Comparison of ENCODE assay signal across 1 cellular context in the genomic region with DNA sequence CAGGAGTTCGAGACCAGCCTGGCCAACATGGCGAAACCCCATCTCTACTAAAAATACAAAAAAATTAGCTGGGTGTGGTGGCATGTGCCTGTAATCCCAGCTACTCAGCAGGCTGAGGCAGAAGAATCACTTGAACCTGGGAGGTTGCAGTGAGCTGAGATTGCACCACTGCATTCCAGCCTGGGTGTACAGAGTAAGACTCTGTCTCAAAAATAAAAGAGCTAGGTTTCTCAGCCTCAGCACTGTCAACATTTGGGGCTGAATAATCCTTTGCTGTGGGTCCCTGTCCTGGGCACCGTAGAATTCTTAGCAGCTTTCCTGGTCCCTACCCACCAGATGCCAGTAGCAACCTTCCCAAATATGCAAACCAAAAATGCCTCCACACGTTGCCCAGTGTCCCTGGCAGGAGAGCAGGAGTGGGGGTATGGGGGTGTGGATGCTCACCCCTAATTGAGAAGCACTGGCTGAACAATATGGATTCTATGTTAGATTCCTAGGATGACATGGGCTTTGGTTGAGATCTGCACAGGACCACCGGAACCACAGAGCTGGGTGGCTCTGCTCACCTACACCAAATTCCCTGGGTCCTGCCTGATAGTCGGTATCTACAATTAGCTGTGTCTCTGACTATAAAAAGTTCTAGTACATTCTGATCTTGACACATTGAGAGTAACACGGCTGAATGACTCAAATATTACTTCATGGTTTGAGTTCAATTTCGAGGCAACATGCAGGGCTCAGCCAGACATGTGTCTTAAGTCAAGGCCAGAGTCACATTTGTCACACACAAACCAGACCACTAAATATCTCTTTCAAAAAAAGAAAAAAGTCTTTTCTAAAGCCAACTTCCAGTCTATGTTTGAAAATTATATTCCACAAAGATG.
TF ChIP-seq lines count a peak whose summit lies in the region.

No MANE protein-coding gene starts in this region.

TF ChIP-seq in IMR-90, 13 proteins besides CTCF, POLR2A, EP300 and RAD21:
- TF ChIP-seq USF2 (IDR thresholded peaks at IDR 0.05; ENCODE audit: low read depth, low read length) (no peak), CHD1 (IDR thresholded peaks at IDR 0.05; ENCODE audit: low read depth, low read length) (no peak), FOS (IDR thresholded peaks at IDR 0.05; ENCODE audit: low read depth, low read length) (no peak), MAZ (IDR thresholded peaks at IDR 0.05; ENCODE audit: borderline replicate concordance, low read depth, low read length) (no peak), BHLHE40 (IDR thresholded peaks at IDR 0.05; ENCODE audit: low read depth, low read length) (no peak), RCOR1 (IDR thresholded peaks at IDR 0.05; ENCODE audit: insufficient replicate concordance, low read length) (no peak), RFX5 (IDR thresholded peaks at IDR 0.05; ENCODE audit: low read depth, low read length) (no peak), CEBPB (IDR thresholded peaks at IDR 0.05; ENCODE audit: low read depth, low read length) (no peak), SMC3 (IDR thresholded peaks at IDR 0.05; ENCODE audit: low read depth, low read length) (no peak), NFE2L2 (IDR thresholded peaks at IDR 0.05; ENCODE audit: low read depth, low read length) (no peak), MAFK (IDR thresholded peaks at IDR 0.05; ENCODE audit: low read depth, low read length) (no peak), MXI1 (IDR thresholded peaks at IDR 0.05; ENCODE audit: borderline replicate concordance, low read depth, low read length) (no peak)
- TF ChIP-seq, protein P1, sequence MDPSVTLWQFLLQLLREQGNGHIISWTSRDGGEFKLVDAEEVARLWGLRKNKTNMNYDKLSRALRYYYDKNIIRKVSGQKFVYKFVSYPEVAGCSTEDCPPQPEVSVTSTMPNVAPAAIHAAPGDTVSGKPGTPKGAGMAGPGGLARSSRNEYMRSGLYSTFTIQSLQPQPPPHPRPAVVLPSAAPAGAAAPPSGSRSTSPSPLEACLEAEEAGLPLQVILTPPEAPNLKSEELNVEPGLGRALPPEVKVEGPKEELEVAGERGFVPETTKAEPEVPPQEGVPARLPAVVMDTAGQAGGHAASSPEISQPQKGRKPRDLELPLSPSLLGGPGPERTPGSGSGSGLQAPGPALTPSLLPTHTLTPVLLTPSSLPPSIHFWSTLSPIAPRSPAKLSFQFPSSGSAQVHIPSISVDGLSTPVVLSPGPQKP (IDR thresholded peaks at IDR 0.05; ENCODE audit: borderline replicate concordance, low read depth, low read length): no peak
